8 cellular contexts compared by ENCODE assay signal in the genomic region with DNA sequence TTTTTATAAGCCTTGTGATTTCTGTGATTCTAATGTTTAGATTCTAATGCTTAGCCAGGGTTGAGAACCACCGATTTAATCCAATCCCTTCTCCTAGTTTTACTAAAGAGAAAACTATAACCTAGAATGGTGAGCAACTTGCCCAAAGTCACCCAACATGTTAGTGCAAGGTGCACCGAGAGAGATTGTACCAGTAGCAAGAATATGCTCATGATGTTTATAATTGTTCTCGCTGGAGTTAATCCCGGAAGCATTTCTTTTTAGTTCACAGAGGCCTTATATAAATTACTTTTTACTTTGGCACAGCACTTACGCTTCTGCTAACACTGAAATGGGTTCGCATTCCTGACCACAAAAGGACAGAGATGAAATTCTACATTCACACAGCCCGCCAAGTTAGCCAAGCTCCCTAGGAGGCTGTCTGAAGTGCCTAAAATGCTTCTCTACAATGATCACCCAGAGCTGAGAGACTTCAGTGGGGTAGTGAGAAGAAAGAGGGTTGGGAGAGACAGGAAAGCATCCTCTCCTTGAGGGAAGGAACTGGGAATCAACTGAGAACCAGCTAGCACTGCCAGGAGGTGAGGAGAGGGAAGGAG. TPM values are rescaled to one million over a fixed set of nuclear protein-coding genes. Genes with fewer than 3 reads are reported as not detected.
DNase-seq lines count a peak whose midpoint lies in the region; ATAC-seq and TF ChIP-seq lines count a peak whose summit lies in the region.

No MANE protein-coding gene starts in this region.

- peaks cover 1% of the 10 kb centered on the region for H3K27me3 ChIP-seq in brain microvascular endothelial cell (replicated peaks)

- peak overlapping the region; percentile 99 for H3K27ac ChIP-seq in 22Rv1
- H3K27ac ChIP-seq in brain microvascular endothelial cell: peak overlapping the region; percentile 78

- H3K9me3 Mint-ChIP-seq in mesothelial cell of epicardium: no peaks in the 10 kb centered on the region

- H3K4me3 Mint-ChIP-seq in mesothelial cell of epicardium: peak overlapping the region; percentile 93

- DNase-seq in brain microvascular endothelial cell (no peak), mesothelial cell of epicardium (ENCODE audit: low spot score in 2 of 2, unreplicated experiment in 2 of 2) (no peak), HK-2 (ENCODE audit: unreplicated experiment) (no peak), 8988T (no peak), NCI-H345 treated with DMSO at 0.1 percent for 48 hours (lab: John Stamatoyannopoulos, UW; ENCODE audit: unreplicated experiment) (no peak)
- DNase-seq in stimulated activated CD4-positive, alpha-beta T cell treated with anti-CD3 and anti-CD28 coated beads, Interleukin-4, amount 100 ng/mL, for 4 hours: no peak

- H3K27ac Mint-ChIP-seq in mesothelial cell of epicardium: peak overlapping the region; percentile 98

- peaks cover 34% of the 10 kb centered on the region for H3K4me1 Mint-ChIP-seq in mesothelial cell of epicardium

- no peaks in the 10 kb centered on the region for H3K36me3 Mint-ChIP-seq in mesothelial cell of epicardium

- in situ Hi-C loops in brain microvascular endothelial cell (cut with HindIII; ENCODE audit: low pct_ligation_motif_present, low sequenced_read_pairs): no loop called here

- H3K4me3 ChIP-seq in brain microvascular endothelial cell (ENCODE audit: low read depth, low read length): peak overlapping the region; percentile 79

- no peaks in the 10 kb centered on the region for H3K36me3 ChIP-seq in brain microvascular endothelial cell (replicated peaks)

- ATAC-seq in HG03095 (IDR thresholded peaks at IDR 0.05; ENCODE audit: unreplicated experiment): peak; percentile 5

- H3K27me3 Mint-ChIP-seq in mesothelial cell of epicardium (ENCODE audit: low read depth): peaks cover 33% of the 10 kb centered on the region

- TF ChIP-seq CTCF in 22Rv1 (IDR thresholded peaks at IDR 0.05) (no peak), brain microvascular endothelial cell (IDR thresholded peaks at IDR 0.05; ENCODE audit: low read depth, low read length, missing control alignments) (no peak), mesothelial cell of epicardium (IDR thresholded peaks at IDR 0.05; ENCODE audit: unreplicated experiment) (no peak)

RNA-seq across cellular contexts. Expression of a gene that starts 0.6 kb away (rescaled TPM):
- 58.0 to 63.4 TPM (median 61.6 TPM) in 3 replicates for total RNA-seq in mesothelial cell of epicardium

RNA-seq across cellular contexts. Expression of a gene that starts 4.9 kb away (rescaled TPM):
- total RNA-seq in mesothelial cell of epicardium: 9.7 to 11.2 TPM (median 11.2 TPM) in 3 replicates

RNA-seq across cellular contexts. Expression of a gene that starts 7.6 kb away (rescaled TPM):
- 32.5 to 34.0 TPM (median 33.2 TPM) in 3 replicates for total RNA-seq in mesothelial cell of epicardium

RNA-seq across cellular contexts. Expression of a gene that starts 13.5 kb away (rescaled TPM):
- 429 to 438 TPM (median 438 TPM) in 3 replicates for total RNA-seq in mesothelial cell of epicardium

RNA-seq across cellular contexts. Expression of a gene that starts 27.7 kb away (rescaled TPM):
- 17.0 to 18.7 TPM (median 18.1 TPM) in 3 replicates for total RNA-seq in mesothelial cell of epicardium
